1 cellular context compared by ENCODE assay signal in the genomic region with DNA sequence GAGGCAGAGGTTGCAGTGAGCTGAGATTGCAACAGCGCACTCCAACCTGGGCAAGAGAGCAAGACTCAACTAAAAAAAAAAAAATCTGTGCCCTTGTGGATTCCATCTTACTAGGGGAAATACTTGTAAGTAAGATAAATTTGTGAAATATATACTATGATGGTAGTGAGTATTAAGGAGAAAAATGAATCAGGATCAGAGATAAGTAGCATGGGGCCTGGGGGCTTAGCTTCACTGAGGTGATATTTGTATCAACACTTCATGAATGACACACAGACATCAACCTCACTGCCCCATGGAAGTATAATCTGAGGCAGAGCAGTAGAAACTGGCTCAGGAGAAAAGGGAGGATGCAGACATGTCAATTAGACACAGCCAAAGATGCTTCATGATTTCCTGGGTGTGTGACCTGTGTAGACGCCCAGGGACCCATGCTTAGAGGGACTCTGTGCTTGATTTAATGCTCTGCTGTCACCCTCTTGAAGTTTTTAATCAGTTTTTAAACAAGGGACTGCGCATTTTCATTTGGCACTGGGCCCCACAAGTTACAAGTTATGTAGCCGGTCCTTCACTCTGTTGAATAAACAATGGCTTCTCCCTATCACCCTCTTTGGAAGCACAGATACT.
TF ChIP-seq lines count a peak whose summit lies in the region.

No MANE protein-coding gene starts in this region.

TF ChIP-seq in GM12878, 131 proteins besides CTCF, POLR2A, EP300 and RAD21:
- TF ChIP-seq, protein P1, sequence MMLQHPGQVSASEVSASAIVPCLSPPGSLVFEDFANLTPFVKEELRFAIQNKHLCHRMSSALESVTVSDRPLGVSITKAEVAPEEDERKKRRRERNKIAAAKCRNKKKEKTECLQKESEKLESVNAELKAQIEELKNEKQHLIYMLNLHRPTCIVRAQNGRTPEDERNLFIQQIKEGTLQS (IDR thresholded peaks at IDR 0.05; ENCODE audit: borderline replicate concordance, extremely low read depth, low read depth, low read length) = no peak
- TF ChIP-seq SMARCA5 (IDR thresholded peaks at IDR 0.05) = peak; percentile 80
- TF ChIP-seq, protein P2, sequence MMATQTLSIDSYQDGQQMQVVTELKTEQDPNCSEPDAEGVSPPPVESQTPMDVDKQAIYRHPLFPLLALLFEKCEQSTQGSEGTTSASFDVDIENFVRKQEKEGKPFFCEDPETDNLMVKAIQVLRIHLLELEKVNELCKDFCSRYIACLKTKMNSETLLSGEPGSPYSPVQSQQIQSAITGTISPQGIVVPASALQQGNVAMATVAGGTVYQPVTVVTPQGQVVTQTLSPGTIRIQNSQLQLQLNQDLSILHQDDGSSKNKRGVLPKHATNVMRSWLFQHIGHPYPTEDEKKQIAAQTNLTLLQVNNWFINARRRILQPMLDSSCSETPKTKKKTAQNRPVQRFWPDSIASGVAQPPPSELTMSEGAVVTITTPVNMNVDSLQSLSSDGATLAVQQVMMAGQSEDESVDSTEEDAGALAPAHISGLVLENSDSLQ (IDR thresholded peaks at IDR 0.05) = no peak
- TF ChIP-seq ZNF207 (IDR thresholded peaks at IDR 0.05; ENCODE audit: borderline replicate concordance) = peak; percentile 16; the same call in 1 of the 2 replicates
- TF ChIP-seq ZSCAN29 (IDR thresholded peaks at IDR 0.05) = peak; percentile 88
